4 cellular contexts compared by ENCODE assay signal in the genomic region with DNA sequence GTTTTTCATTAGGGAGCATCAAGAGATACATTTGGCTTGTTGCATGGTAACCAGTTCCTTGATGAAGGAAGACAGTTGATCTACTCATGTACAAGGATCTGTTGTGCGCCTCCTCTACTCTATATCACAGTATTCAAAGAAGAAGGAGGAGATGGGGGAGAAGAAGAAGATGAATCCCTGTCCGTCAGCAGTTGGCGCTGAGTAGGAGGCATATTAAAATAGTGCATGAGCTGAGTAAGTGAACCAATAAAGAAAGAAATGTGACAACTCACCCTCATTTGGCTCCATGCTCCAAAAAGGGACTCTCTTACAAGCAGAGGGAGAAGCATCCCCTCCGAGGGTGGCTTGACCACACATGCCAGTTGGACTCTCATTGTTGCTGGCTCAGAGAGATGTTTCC. TPM values are rescaled to one million over a fixed set of nuclear protein-coding genes. Genes with fewer than 3 reads are reported as not detected.
"Had no signal": no experiment of that assay in that cellular context is flagged by ENCODE, and none has a peak within 500 bp of the region (broad histone marks: within the 10 kb centered on the region; RNA-seq: fewer than 3 reads in every experiment).

No MANE protein-coding gene starts in this region.

- DNase-seq: GDM1, GF-D8 had no signal

- ATAC-seq: GM12878 had no signal

- H3K4me3 ChIP-seq: GM12878 had no signal

RNA-seq across cellular contexts. Expression of gene NPS, which starts 20.1 kb away (rescaled TPM):
- total RNA-seq: G401, GM12878 had no signal
